Comparison of ENCODE assay signal across 8 cellular contexts in genomic region chr6:17015551-17016381, GRCh38.
DNase-seq lines count a peak whose midpoint lies in the region; ATAC-seq and FAIRE-seq lines count a peak whose summit lies in the region.

No MANE protein-coding gene starts in this region.

- peak; percentile 16 for DNase-seq in activated naive CD4-positive, alpha-beta T cell treated with anti-CD3 and anti-CD28 coated beads, Interleukin-2, amount 50 U/mL, for 16 hours
- DNase-seq in immature natural killer cell (peak; percentile 74 to 86 (median 78)), DMS53 (lab: John Stamatoyannopoulos, UW) (no peak), HUDEP-2 (lab: John Stamatoyannopoulos, UW; ENCODE audit: unreplicated experiment in 76 of 76) (no peak), frontal cortex (ENCODE audit: low spot score in 2 of 2) (no peak)
- peak; percentile 13 for DNase-seq in stimulated activated CD8-positive, alpha-beta memory T cell treated with anti-CD3 and anti-CD28 coated beads, Interleukin-12 subunit alpha, Interleukin-12 subunit beta, amount 100 ng/mL, for 1 hour (ENCODE audit: low read depth)

- H3K27me3 Mint-ChIP-seq in immature natural killer cell (ENCODE audit: low read depth in 3 of 3), result peaks cover 7 to 22% (median 15%) of the 10 kb centered on the region in 3 donors

- H3K27ac Mint-ChIP-seq in immature natural killer cell, result peak overlapping the region; percentile 76 to 95 (median 88)

- H3K4me1 Mint-ChIP-seq in immature natural killer cell, result peaks cover 26 to 37% of the 10 kb centered on the region in 2 donors

- peak overlapping the region; percentile 70 to 89 (median 84) for H3K4me3 Mint-ChIP-seq in immature natural killer cell

- no peak for FAIRE-seq in frontal cortex (lab: Jason Lieb, UNC)

- H3K36me3 Mint-ChIP-seq in immature natural killer cell, result no peaks in the 10 kb centered on the region

- no peaks in the 10 kb centered on the region for H3K9me3 Mint-ChIP-seq in immature natural killer cell

- ATAC-seq in HG03521 (IDR thresholded peaks at IDR 0.05; ENCODE audit: unreplicated experiment) (peak; percentile 35), HG03469 (IDR thresholded peaks at IDR 0.05; ENCODE audit: unreplicated experiment) (no peak)

Comparison
In these comparisons a context has a peak if more than half of its experiments do, and no peak if none do; other contexts are left out.
1. DNase-seq: peak in activated naive CD4-positive, alpha-beta T cell treated with anti-CD3 and anti-CD28 coated beads, Interleukin-2, amount 50 U/mL, for 16 hours (single experiment), immature natural killer cell (3 of 3) and stimulated activated CD8-positive, alpha-beta memory T cell treated with anti-CD3 and anti-CD28 coated beads, Interleukin-12 subunit alpha, Interleukin-12 subunit beta, amount 100 ng/mL, for 1 hour (single experiment); none in DMS53 (single experiment), HUDEP-2 (0 of 76) and frontal cortex (0 of 2).